In genomic region chr20:42749548-42749947, GRCh38 we compare ENCODE assay signal across 24 cellular contexts.
"Had no signal": no experiment of that assay in that cellular context is flagged by ENCODE, and none has a peak within 500 bp of the region (broad histone marks: within the 10 kb centered on the region; RNA-seq: fewer than 3 reads in every experiment).

No MANE protein-coding gene starts in this region.

- H3K27ac ChIP-seq: adrenal gland, breast epithelium, colonic mucosa, dorsolateral prefrontal cortex, esophagus muscularis mucosa, thyroid gland, upper lobe of right lung had no signal

- H3K4me1 ChIP-seq: adrenal gland, breast epithelium, colonic mucosa, esophagus muscularis mucosa, thyroid gland, upper lobe of right lung had no signal

- DNase-seq: activated B cell treated with CpG ODN at 0.5 μM for 24 hours; activated CD4-positive, alpha-beta T cell treated with anti-CD3 and anti-CD28 coated beads for 36 hours; activated CD4-positive, alpha-beta T cell treated with anti-CD3 and anti-CD28 coated beads, Interleukin-2, amount 50 U/mL, for 4 hours; activated CD8-positive, alpha-beta memory T cell treated with anti-CD3 and anti-CD28 coated beads for 24 hours; activated CD8-positive, alpha-beta memory T cell treated with anti-CD3 and anti-CD28 coated beads, Interleukin-2, amount 50 U/mL, for 4 hours; activated naive CD4-positive, alpha-beta T cell; activated T-cell treated with anti-CD3 and anti-CD28 coated beads, Interleukin-2, amount 50 U/mL, for 24 hours; adrenal gland; colonic mucosa; dorsolateral prefrontal cortex; hypothalamus; left cardiac atrium; natural killer cell; stimulated activated CD4-positive, alpha-beta T cell treated with anti-CD3 and anti-CD28 coated beads, Interleukin-4, amount 100 ng/mL, for 24 hours; substantia nigra; T-helper 9 cell; thyroid gland; upper lobe of right lung had no signal

- H3K36me3 Mint-ChIP-seq: activated naive CD8-positive, alpha-beta T cell; natural killer cell had no signal

- H3K9me3 ChIP-seq: adrenal gland, breast epithelium, colonic mucosa, thyroid gland, upper lobe of right lung had no signal

- H3K4me1 Mint-ChIP-seq: activated B cell treated with CpG ODN at 0.5 μM for 24 hours; activated CD4-positive, alpha-beta T cell treated with anti-CD3 and anti-CD28 coated beads for 36 hours; natural killer cell had no signal

- H3K9me3 Mint-ChIP-seq: activated B cell treated with CpG ODN at 0.5 μM for 24 hours; activated T-cell treated with anti-CD3 and anti-CD28 coated beads, Interleukin-2, amount 50 U/mL, for 24 hours had no signal

- H3K27me3 ChIP-seq: adrenal gland, breast epithelium, colonic mucosa, dorsolateral prefrontal cortex, thyroid gland, upper lobe of right lung had no signal

- ATAC-seq: activated CD4-positive, alpha-beta T cell treated with anti-CD3 and anti-CD28 coated beads for 36 hours; left cardiac atrium; natural killer cell; upper lobe of right lung had no signal

- H3K4me3 ChIP-seq: adrenal gland, breast epithelium, colonic mucosa, dorsolateral prefrontal cortex, esophagus muscularis mucosa, lung, thyroid gland, upper lobe of right lung had no signal

- H3K36me3 ChIP-seq: adrenal gland, breast epithelium, colonic mucosa, esophagus muscularis mucosa, thyroid gland, upper lobe of right lung had no signal

- H3K4me3 Mint-ChIP-seq: activated B cell treated with CpG ODN at 0.5 μM for 24 hours; activated CD4-positive, alpha-beta T cell treated with anti-CD3 and anti-CD28 coated beads for 36 hours; activated naive CD8-positive, alpha-beta T cell; activated T-cell treated with anti-CD3 and anti-CD28 coated beads, Interleukin-2, amount 50 U/mL, for 24 hours; natural killer cell; stimulated activated naive CD8-positive, alpha-beta T cell treated with anti-CD3 and anti-CD28 coated beads, Interleukin-15, Interleukin-2, amounts not matched to agents 100 ng/mL and 50 ng/mL, for 24 hours had no signal

- H3K27ac Mint-ChIP-seq: activated B cell treated with CpG ODN at 0.5 μM for 24 hours; activated CD4-positive, alpha-beta T cell treated with anti-CD3 and anti-CD28 coated beads for 36 hours; activated naive CD8-positive, alpha-beta T cell; activated T-cell treated with anti-CD3 and anti-CD28 coated beads, Interleukin-2, amount 50 U/mL, for 24 hours; activated T-helper 2 cell treated with anti-CD3 and anti-CD28 coated beads, Interferon-gamma antibody, Interleukin-2, Interleukin-4, amounts not matched to agents 10 μg/mL and 5 μg/mL and 100 μg/mL, durations not matched to agents 14 hours and 24 hours and 36 hours; natural killer cell; stimulated activated naive CD8-positive, alpha-beta T cell treated with anti-CD3 and anti-CD28 coated beads, Interleukin-15, Interleukin-2, amounts not matched to agents 100 ng/mL and 50 ng/mL, for 24 hours had no signal
